In the genomic region with DNA sequence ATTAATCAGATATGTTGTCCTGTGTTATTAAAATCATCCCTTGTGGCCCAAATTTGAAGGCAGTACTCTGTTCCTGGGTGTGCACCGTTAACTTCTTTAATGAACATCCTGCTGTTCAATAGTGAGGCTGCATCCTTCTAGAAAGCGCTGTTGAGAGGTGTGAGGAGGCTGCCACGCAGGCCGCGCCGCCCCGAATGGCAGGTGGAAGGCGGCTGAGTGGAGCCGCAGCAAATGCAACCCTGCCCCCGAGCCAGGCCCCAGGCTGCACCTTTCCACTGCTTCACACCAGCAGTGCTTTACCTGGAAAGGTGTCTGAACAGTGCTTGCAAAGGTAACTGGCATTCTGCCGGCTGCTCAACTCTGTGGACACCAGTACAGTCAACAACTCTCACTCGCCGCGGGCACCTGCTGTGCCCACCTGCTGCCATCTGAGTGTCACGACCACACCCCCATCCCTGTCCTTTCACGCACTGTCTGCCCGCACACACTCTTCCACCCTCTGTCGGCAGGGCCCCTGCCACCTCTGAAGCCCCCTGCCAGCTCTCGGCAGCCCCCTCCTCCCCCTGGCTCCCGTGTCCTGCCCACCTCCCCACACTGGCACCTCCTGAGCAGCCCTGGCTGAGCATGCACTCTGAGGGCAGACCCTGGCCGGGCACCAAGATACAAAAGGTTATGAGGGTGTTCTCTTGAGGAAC, we compare ENCODE assay signal across 16 cellular contexts.
DNase-seq lines count a peak whose midpoint lies in the region; ATAC-seq, FAIRE-seq and TF ChIP-seq lines count a peak whose summit lies in the region.
"Had no signal": no experiment of that assay in that cellular context is flagged by ENCODE, and none has a peak within 500 bp of the region (broad histone marks: within the 10 kb centered on the region; RNA-seq: fewer than 3 reads in every experiment).

No MANE protein-coding gene starts in this region.

- peaks cover 6% of the 10 kb centered on the region for H3K79me2 ChIP-seq in DOHH2 (ENCODE audit: control insufficient read depth, low read length)

- peaks cover 88% of the 10 kb centered on the region for H3K4me1 Mint-ChIP-seq in CD8-positive, alpha-beta T cell (ENCODE audit: low read depth)

- no peaks in the 10 kb centered on the region for H4K20me1 ChIP-seq in DOHH2 (ENCODE audit: control insufficient read depth, insufficient read depth, low read depth, low read length)

- peaks cover 78% of the 10 kb centered on the region for H3K4me1 ChIP-seq in CD8-positive, alpha-beta T cell (ENCODE audit: insufficient read depth, low read length)
- H3K4me1 ChIP-seq in DOHH2 (ENCODE audit: control insufficient read depth, low read length) (peaks cover 77% of the 10 kb centered on the region), kidney (ENCODE audit: control insufficient read depth in 1 of 2, insufficient read depth in 1 of 2, low read depth in 1 of 2, low read length in 2 of 2) (peaks cover 15 to 27% of the 10 kb centered on the region in 2 donors), vagina (peaks cover 18% of the 10 kb centered on the region)

- no peaks in the 10 kb centered on the region for H3K27me3 Mint-ChIP-seq in CD8-positive, alpha-beta T cell (ENCODE audit: low read depth)
- H3K27me3 Mint-ChIP-seq: activated naive CD4-positive, alpha-beta T cell treated with anti-CD3 and anti-CD28 coated beads, Interleukin-2, amount 10 ng/mL, durations not matched to agents 7 days and 5 days had no signal

- no peaks in the 10 kb centered on the region for H3K9me2 ChIP-seq in DOHH2 (replicated peaks; ENCODE audit: control insufficient read depth, low read length)

- H3K36me3 ChIP-seq in CD8-positive, alpha-beta T cell (ENCODE audit: insufficient read depth, low read length): no peaks in the 10 kb centered on the region
- H3K36me3 ChIP-seq in DOHH2 (ENCODE audit: control insufficient read depth, low read length): no peaks in the 10 kb centered on the region
- H3K36me3 ChIP-seq in kidney (ENCODE audit: control insufficient read depth in 1 of 2, insufficient read depth in 2 of 2, low read length in 2 of 2): no peaks in the 10 kb centered on the region
- H3K36me3 ChIP-seq in vagina: no peaks in the 10 kb centered on the region
- H3K36me3 ChIP-seq: prostate gland had no signal

- peak overlapping the region; percentile 62 for H3K4me2 ChIP-seq in DOHH2 (ENCODE audit: low read length)
- H3K4me2 ChIP-seq: GM23338 had no signal

- no peak for DNase-seq in CD8-positive, alpha-beta T cell
- DNase-seq in NCI-H69 (lab: John Stamatoyannopoulos, UW): peak; percentile 87
- peak; percentile 59 for DNase-seq in kidney
- no peak for DNase-seq in vagina (ENCODE audit: extremely low spot score in 2 of 2)
- no peak for DNase-seq in left cardiac atrium
- no peak for DNase-seq in NK-92 (lab: John Stamatoyannopoulos, UW; ENCODE audit: unreplicated experiment)
- DNase-seq: activated naive CD4-positive, alpha-beta T cell treated with anti-CD3 and anti-CD28 coated beads, Interleukin-2, amount 10 ng/mL, durations not matched to agents 7 days and 5 days; lower lobe of right lung; NCI-H1930; stimulated activated naive CD8-positive, alpha-beta T cell treated with anti-CD3 and anti-CD28 coated beads, Interleukin-15, Interleukin-2, amounts not matched to agents 100 U/mL and 50 U/mL, for 24 hours had no signal

- H3K9me3 ChIP-seq in CD8-positive, alpha-beta T cell (ENCODE audit: low read length): no peaks in the 10 kb centered on the region
- H3K9me3 ChIP-seq in DOHH2 (ENCODE audit: control insufficient read depth, insufficient read depth, low read length) (no peaks in the 10 kb centered on the region), kidney (ENCODE audit: control insufficient read depth in 1 of 2, low read length in 2 of 2) (no peaks in the 10 kb centered on the region), vagina (no peaks in the 10 kb centered on the region)
- H3K9me3 ChIP-seq: lower lobe of right lung, prostate gland had no signal

- ATAC-seq in CD8-positive, alpha-beta T cell: no peak
- ATAC-seq in HG03175 (IDR thresholded peaks at IDR 0.05; ENCODE audit: unreplicated experiment) (no peak), left cardiac atrium (no peak)
- ATAC-seq: GM23338; lower lobe of right lung; Right ventricle myocardium inferior; stimulated activated naive CD8-positive, alpha-beta T cell treated with anti-CD3 and anti-CD28 coated beads, Interleukin-15, Interleukin-2, amounts not matched to agents 100 U/mL and 50 U/mL, for 24 hours had no signal

- CTCF ChIA-PET in CD8-positive, alpha-beta T cell (lab: Charles Lee): no interaction called here

- POLR2A ChIA-PET in CD8-positive, alpha-beta T cell (lab: Charles Lee): interaction anchor here (0.8 to 1.5 kb wide), 2 partner anchors 14 to 24 kb away, joined by 4 read pairs; no protein-coding TSS in a partner anchor

- no peak for TF ChIP-seq CTCF in CD8-positive, alpha-beta T cell (IDR thresholded peaks at IDR 0.05)
- no peak for TF ChIP-seq CTCF in DOHH2 (IDR thresholded peaks at IDR 0.05; ENCODE audit: low read depth, low read length, poor library complexity, severe bottlenecking)
- TF ChIP-seq CTCF in kidney (IDR thresholded peaks at IDR 0.05; ENCODE audit: borderline replicate concordance, extremely low read depth, insufficient read depth): no peak
- no peak for TF ChIP-seq CTCF in vagina (IDR thresholded peaks at IDR 0.05)

- H3F3A ChIP-seq in DOHH2 (ENCODE audit: control insufficient read depth, insufficient read depth): peaks cover 20% of the 10 kb centered on the region; the same call in 1 of the 2 replicates

- no peak overlapping the region for H3K4me3 ChIP-seq in CD8-positive, alpha-beta T cell (ENCODE audit: low read depth, low read length)
- H3K4me3 ChIP-seq in DOHH2 (ENCODE audit: low read length) (peak overlapping the region; percentile 61), kidney (ENCODE audit: low read length in 2 of 2) (no peak overlapping the region), vagina (no peak overlapping the region)
- H3K4me3 ChIP-seq: GM23338, lower lobe of right lung, prostate gland had no signal

- FAIRE-seq in kidney (lab: Jason Lieb, UNC): no peak

- intact Hi-C loops in CD8-positive, alpha-beta T cell (cut with DNase I, micrococcal nuclease): no loop called here
- intact Hi-C loops in kidney (cut with DNase I) (no loop called here), vagina (cut with DNase I) (no loop called here), left cardiac atrium (cut with DNase I) (no loop called here)

- H3K9ac ChIP-seq in kidney (ENCODE audit: low read length in 2 of 2): no peak overlapping the region

- TF ChIP-seq POLR2A in vagina (IDR thresholded peaks at IDR 0.05): no peak

- H3K27ac Mint-ChIP-seq in CD8-positive, alpha-beta T cell: peak overlapping the region; percentile 91
- H3K27ac Mint-ChIP-seq: GM23338, type B pancreatic cell had no signal

- H3K9me3 Mint-ChIP-seq in CD8-positive, alpha-beta T cell: no peaks in the 10 kb centered on the region
- H3K9me3 Mint-ChIP-seq: activated naive CD4-positive, alpha-beta T cell treated with anti-CD3 and anti-CD28 coated beads, Interleukin-2, amount 10 ng/mL, durations not matched to agents 7 days and 5 days; GM23338; type B pancreatic cell had no signal

- H3K27me3 ChIP-seq in CD8-positive, alpha-beta T cell (ENCODE audit: insufficient read depth, low read length): no peaks in the 10 kb centered on the region
- no peaks in the 10 kb centered on the region for H3K27me3 ChIP-seq in DOHH2 (ENCODE audit: control insufficient read depth, low read length)
- no peaks in the 10 kb centered on the region for H3K27me3 ChIP-seq in vagina

- H3K36me3 Mint-ChIP-seq in CD8-positive, alpha-beta T cell: peaks cover 15% of the 10 kb centered on the region
- H3K36me3 Mint-ChIP-seq: type B pancreatic cell had no signal

- H3K4me3 Mint-ChIP-seq in CD8-positive, alpha-beta T cell: peak overlapping the region; percentile 48
- H3K4me3 Mint-ChIP-seq: activated naive CD4-positive, alpha-beta T cell treated with anti-CD3 and anti-CD28 coated beads, Interleukin-2, amount 10 ng/mL, durations not matched to agents 7 days and 5 days; GM23338; type B pancreatic cell had no signal

- H3K27ac ChIP-seq in CD8-positive, alpha-beta T cell (ENCODE audit: low read depth, low read length): no peak overlapping the region
- H3K27ac ChIP-seq in DOHH2 (ENCODE audit: low read depth, low read length) (peak overlapping the region; percentile 80), kidney (ENCODE audit: low read depth in 2 of 2, low read length in 2 of 2) (peak overlapping the region in 1 of 2 donors; percentile 49), vagina (no peak overlapping the region)
- H3K27ac ChIP-seq: lower lobe of right lung, prostate gland had no signal

Comparison
In these comparisons a context has a peak if more than half of its experiments do, and no peak if none do; other contexts are left out.
1. DNase-seq: peak in NCI-H69 (single experiment) and kidney (single experiment); none in CD8-positive, alpha-beta T cell (0 of 7), vagina (0 of 2), left cardiac atrium (single experiment) and NK-92 (single experiment).